In the genomic region with DNA sequence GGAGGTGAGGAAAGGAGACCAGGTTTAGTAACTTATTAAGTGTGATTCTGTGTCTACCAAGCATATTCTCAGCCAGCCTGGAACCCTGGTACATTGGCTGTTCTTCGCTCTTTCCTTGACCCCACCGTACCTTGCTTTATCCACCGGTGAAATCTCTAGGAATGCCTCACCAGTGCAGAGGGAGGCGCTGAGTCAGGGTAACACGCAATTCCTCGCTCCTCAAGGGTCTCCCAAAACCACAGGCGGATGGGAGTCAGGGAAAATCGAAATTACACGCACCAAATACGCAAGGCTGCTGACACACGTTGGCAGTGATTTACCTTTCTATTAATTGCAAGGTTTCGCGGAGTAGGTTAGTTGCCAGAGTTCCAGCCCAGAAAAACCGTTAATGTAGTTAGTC, we compare ENCODE assay signal across 8 cellular contexts. TPM values are rescaled to one million over a fixed set of nuclear protein-coding genes. Genes with fewer than 3 reads are reported as not detected.
DNase-seq lines count a peak whose midpoint lies in the region; TF ChIP-seq lines count a peak whose summit lies in the region.

No MANE protein-coding gene starts in this region.

- POLR2A ChIA-PET in AG04449 (lab: Yijun Ruan, JAX): interaction anchor here (1.0 to 2.5 kb wide), 3 partner anchors 9 to 845 kb away, joined by 3 to 8 read pairs (median 3); partner anchors contain the start of gene DACT1

- H3K4me3 ChIP-seq in AG04449 (ENCODE audit: low read depth, low read length) (peak overlapping the region; percentile 89), fibroblast of pulmonary artery (replicated peaks; ENCODE audit: low read depth, low read length) (peak overlapping the region; percentile 77)

- H3K27ac ChIP-seq in VCaP: peak overlapping the region; percentile 94

- TF ChIP-seq CTCF in AG04449 (IDR thresholded peaks at IDR 0.05; ENCODE audit: insufficient read depth, low read length, missing control alignments): no peak
- no peak for TF ChIP-seq CTCF in VCaP (conservative IDR thresholded peaks at IDR 0.05)
- no peak for TF ChIP-seq CTCF in fibroblast of pulmonary artery (IDR thresholded peaks at IDR 0.05; ENCODE audit: low read length, missing control alignments)

- CTCF ChIA-PET in AG04449 (lab: Yijun Ruan, JAX): interaction anchor here (0.9 to 1.7 kb wide), 10 partner anchors 9 to 682 kb away, joined by 3 to 15 read pairs (median 3); partner anchors contain the start of genes CCDC175 and DHRS7

- DNase-seq in AG04449 (ENCODE audit: low read depth, low spot score) (peak; percentile 31), H4 (ENCODE audit: low spot score) (peak; percentile 30), fibroblast of pulmonary artery (ENCODE audit: low read depth) (peak; percentile 72), occipital lobe (lab: John Stamatoyannopoulos, UW) (peak; percentile 34), OCI-M2 (lab: John Stamatoyannopoulos, UW; ENCODE audit: unreplicated experiment) (no peak), GOT3 (lab: John Stamatoyannopoulos, UW) (no peak), NCI-H1694 treated with DMSO at 0.1 percent for 48 hours (lab: John Stamatoyannopoulos, UW) (no peak)

RNA-seq across cellular contexts. Expression of gene L3HYPDH, which starts 0.8 kb away (rescaled TPM):
- total RNA-seq in H4 (2014; rRNA removed; shearing (Covaris generic)): 60.8 and 68.0 TPM in 2 replicates
- total RNA-seq in occipital lobe: 30.1 TPM

RNA-seq across cellular contexts. Expression of gene JKAMP, which starts 1.0 kb away (rescaled TPM):
- 145 and 168 TPM in 2 replicates for total RNA-seq in H4 (2014; rRNA removed; shearing (Covaris generic))
- total RNA-seq in occipital lobe: 73.3 TPM

RNA-seq across cellular contexts. Expression of gene GPR135, which starts 18.2 kb away (rescaled TPM):
- total RNA-seq in H4 (2014; rRNA removed; shearing (Covaris generic)): 0.70 and 2.1 TPM in 2 replicates
- 5.9 TPM for total RNA-seq in occipital lobe

Comparison
In these comparisons a context has a peak if more than half of its experiments do, and no peak if none do; other contexts are left out.
1. DNase-seq: peak in AG04449 (single experiment), H4 (single experiment), fibroblast of pulmonary artery (single experiment) and occipital lobe (single experiment); none in OCI-M2 (single experiment), GOT3 (single experiment) and NCI-H1694 treated with DMSO at 0.1 percent for 48 hours (single experiment).